Comparison of ENCODE assay signal across 1 cellular context in the genomic region with DNA sequence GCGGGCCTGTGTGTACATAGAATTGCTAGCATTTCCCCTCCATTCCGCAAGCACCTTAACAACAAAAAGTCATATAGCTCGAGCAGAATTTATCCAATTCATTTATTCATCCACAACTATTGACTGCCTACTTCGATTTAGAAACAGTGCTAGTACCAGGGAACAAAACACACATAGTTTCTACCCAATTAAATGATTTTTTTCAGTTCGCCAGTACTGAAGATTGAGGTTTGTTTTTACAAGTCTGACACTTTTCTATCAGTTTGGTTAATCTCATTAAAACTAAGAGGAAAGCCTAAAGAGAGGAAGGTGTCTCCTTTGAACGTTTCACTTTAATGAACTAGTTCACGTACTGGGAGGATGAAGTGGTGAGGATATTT.
TF ChIP-seq lines count a peak whose summit lies in the region.

No MANE protein-coding gene starts in this region.

TF ChIP-seq in A549, 52 proteins besides CTCF, POLR2A, EP300 and RAD21 (continued from another document):
- TF ChIP-seq ZSCAN20 (CRISPR knock-in tag; IDR thresholded peaks at IDR 0.05) (no peak), JUNB (IDR thresholded peaks at IDR 0.05) (no peak), NFE2L2 (conservative IDR thresholded peaks at IDR 0.05; ENCODE audit: low read length) (no peak), ZC3H11A (IDR thresholded peaks at IDR 0.05) (no peak)
- TF ChIP-seq, protein P1, sequence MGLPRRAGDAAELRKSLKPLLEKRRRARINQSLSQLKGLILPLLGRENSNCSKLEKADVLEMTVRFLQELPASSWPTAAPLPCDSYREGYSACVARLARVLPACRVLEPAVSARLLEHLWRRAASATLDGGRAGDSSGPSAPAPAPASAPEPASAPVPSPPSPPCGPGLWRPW (IDR thresholded peaks at IDR 0.05): no peak
- TF ChIP-seq, protein P2, sequence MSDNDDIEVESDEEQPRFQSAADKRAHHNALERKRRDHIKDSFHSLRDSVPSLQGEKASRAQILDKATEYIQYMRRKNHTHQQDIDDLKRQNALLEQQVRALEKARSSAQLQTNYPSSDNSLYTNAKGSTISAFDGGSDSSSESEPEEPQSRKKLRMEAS (IDR thresholded peaks at IDR 0.05): no peak
